Comparison of ENCODE assay signal across 10 cellular contexts in the genomic region with DNA sequence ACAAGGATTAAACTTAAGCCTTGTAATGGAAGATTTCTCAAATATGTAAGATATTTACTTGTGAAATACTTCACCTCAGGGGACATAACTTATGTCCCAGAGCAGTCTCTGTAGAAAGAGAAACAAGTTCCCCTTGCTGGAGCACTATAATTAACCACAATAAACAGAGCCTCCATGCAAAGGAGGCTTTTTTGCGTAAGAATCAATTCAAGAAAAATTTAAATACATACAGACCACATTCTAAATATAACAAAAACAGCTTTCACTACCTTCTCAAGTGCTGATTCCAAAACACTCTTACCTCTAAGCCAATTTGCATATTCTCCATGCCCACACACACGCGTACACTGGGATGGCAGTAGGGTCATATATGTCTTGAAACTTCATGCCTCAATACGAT. TPM values are rescaled to one million over a fixed set of nuclear protein-coding genes. Genes with fewer than 3 reads are reported as not detected.
A peak's percentile ranks its signal among the peaks of the same experiment; 100 is the strongest.
DNase-seq lines count a peak whose midpoint lies in the region; ATAC-seq and TF ChIP-seq lines count a peak whose summit lies in the region.
"Had no signal": no experiment of that assay in that cellular context is flagged by ENCODE, and none has a peak within 500 bp of the region (broad histone marks: within the 10 kb centered on the region; RNA-seq: fewer than 3 reads in every experiment).

No MANE protein-coding gene starts in this region.

- H3K9me3 ChIP-seq in HUES48 (ENCODE audit: control insufficient read depth, insufficient read depth, low read length) (no peaks in the 10 kb centered on the region), mesenchymal stem cell (ENCODE audit: control insufficient read depth, low read length) (peaks cover 10% of the 10 kb centered on the region), GM23248 (ENCODE audit: low read depth) (no peaks in the 10 kb centered on the region)

- H3K27me3 ChIP-seq in HUES48 (ENCODE audit: control insufficient read depth, insufficient read depth, low read length) (no peaks in the 10 kb centered on the region), mesenchymal stem cell (ENCODE audit: control insufficient read depth in 1 of 2, insufficient read depth in 1 of 2, low read length in 2 of 2) (no peaks in the 10 kb centered on the region), GM23248 (replicated peaks; ENCODE audit: insufficient read depth) (no peaks in the 10 kb centered on the region), foreskin keratinocyte (no peaks in the 10 kb centered on the region)

- no peak overlapping the region for H3K18ac ChIP-seq in mesenchymal stem cell (ENCODE audit: low read depth in 1 of 2, low read length in 2 of 2)

- ATAC-seq in GM18870 (IDR thresholded peaks at IDR 0.05; ENCODE audit: unreplicated experiment): peak; percentile 91
- peak; percentile 90 for ATAC-seq in HG02588 (IDR thresholded peaks at IDR 0.05; ENCODE audit: unreplicated experiment)
- ATAC-seq in foreskin keratinocyte: no peak
- ATAC-seq in esophagus mucosa: no peak

- H2AK5ac ChIP-seq in mesenchymal stem cell (ENCODE audit: low read length, severe bottlenecking): no peak overlapping the region

- H3K9ac ChIP-seq in HUES48 (ENCODE audit: low read depth, low read length): no peak overlapping the region
- H3K9ac ChIP-seq in mesenchymal stem cell (ENCODE audit: low read length): no peak overlapping the region
- H3K9ac ChIP-seq in GM23248: no peak overlapping the region

- no peaks in the 10 kb centered on the region for H3K79me1 ChIP-seq in mesenchymal stem cell (replicated peaks; ENCODE audit: low read length, poor library complexity, severe bottlenecking)

- no peaks in the 10 kb centered on the region for H3F3A ChIP-seq in GM23248 (ENCODE audit: insufficient read depth)

- 97% methylated on average over 4 of the region's 4 CpGs for WGBS in mesenchymal stem cell
- WGBS in GM23248 (ENCODE audit: low coverage in 1 of 2, low lambda C conversion rate in 2 of 2, missing lambda C conversion rate in 2 of 2), 2 experiments: 93 to 96% methylated on average over 4 of the region's 4 CpGs

- peaks cover 13% of the 10 kb centered on the region for H3K4me1 ChIP-seq in HUES48 (ENCODE audit: control insufficient read depth, insufficient read depth, low read length)
- H3K4me1 ChIP-seq in mesenchymal stem cell (ENCODE audit: control insufficient read depth, insufficient read depth, low read depth, low read length): no peaks in the 10 kb centered on the region
- no peaks in the 10 kb centered on the region for H3K4me1 ChIP-seq in GM23248 (ENCODE audit: insufficient read depth)
- H3K4me1 ChIP-seq in foreskin keratinocyte: no peaks in the 10 kb centered on the region

- no peak overlapping the region for H2BK120ac ChIP-seq in mesenchymal stem cell (ENCODE audit: low read depth, low read length)

- H4K20me1 ChIP-seq in GM23248 (ENCODE audit: insufficient read depth): no peaks in the 10 kb centered on the region

- in situ Hi-C loops in GM23248 (cut with MboI): no loop called here

- no peak overlapping the region for H2BK5ac ChIP-seq in mesenchymal stem cell (ENCODE audit: low read depth, low read length, poor library complexity, severe bottlenecking)

- no peak overlapping the region for H3K23ac ChIP-seq in mesenchymal stem cell (ENCODE audit: low read length in 2 of 2)

- H4K91ac ChIP-seq in mesenchymal stem cell (ENCODE audit: low read length): no peak overlapping the region

- peak; percentile 41 for DNase-seq in mesenchymal stem cell
- DNase-seq in GM23248: no peak
- no peak for DNase-seq in central memory CD4-positive, alpha-beta T cell
- no peak for DNase-seq in foreskin keratinocyte
- DNase-seq: NCI-H1105 treated with DMSO at 0.1 percent for 48 hours, occipital lobe had no signal

- no peak for TF ChIP-seq CTCF in foreskin keratinocyte (conservative IDR thresholded peaks at IDR 0.05)

- H3K4me3 ChIP-seq in HUES48 (ENCODE audit: low read depth, low read length) (no peak overlapping the region), mesenchymal stem cell (ENCODE audit: insufficient read depth in 1 of 2, low read depth in 1 of 2, low read length in 2 of 2) (no peak overlapping the region), GM23248 (no peak overlapping the region)

- no peak overlapping the region for H4K8ac ChIP-seq in mesenchymal stem cell (ENCODE audit: low read length)

- H3K79me2 ChIP-seq in GM23248 (ENCODE audit: insufficient read depth): no peaks in the 10 kb centered on the region

- H2AFZ ChIP-seq in mesenchymal stem cell (ENCODE audit: low read depth, low read length) (no peak overlapping the region), GM23248 (no peak overlapping the region)

- no peak overlapping the region for H3K4me2 ChIP-seq in mesenchymal stem cell (ENCODE audit: low read length, poor library complexity, severe bottlenecking)
- H3K4me2 ChIP-seq in GM23248 (ENCODE audit: unreplicated experiment): no peak overlapping the region

- H3K36me3 ChIP-seq in HUES48 (ENCODE audit: control insufficient read depth, insufficient read depth, low read length): no peaks in the 10 kb centered on the region
- H3K36me3 ChIP-seq in mesenchymal stem cell (ENCODE audit: control insufficient read depth in 1 of 2, insufficient read depth in 2 of 2, low read depth in 1 of 2, low read length in 2 of 2): peaks cover 11 to 12% of the 10 kb centered on the region in 2 experiments
- H3K36me3 ChIP-seq in GM23248 (ENCODE audit: low read depth): peaks cover 9% of the 10 kb centered on the region

- no peak overlapping the region for H3K14ac ChIP-seq in mesenchymal stem cell (ENCODE audit: low read length in 2 of 2)

- no peak overlapping the region for H3K4ac ChIP-seq in mesenchymal stem cell (ENCODE audit: low read depth in 1 of 2, low read length in 2 of 2)

- H3K27ac ChIP-seq in HUES48 (ENCODE audit: low read depth, low read length): peak overlapping the region; percentile 66
- no peak overlapping the region for H3K27ac ChIP-seq in mesenchymal stem cell (ENCODE audit: low read length, poor library complexity, severe bottlenecking)
- no peak overlapping the region for H3K27ac ChIP-seq in GM23248
- no peak overlapping the region for H3K27ac ChIP-seq in foreskin keratinocyte

- H2BK12ac ChIP-seq in mesenchymal stem cell (ENCODE audit: low read length in 2 of 2): no peak overlapping the region

- no peak overlapping the region for H2BK15ac ChIP-seq in mesenchymal stem cell (ENCODE audit: low read depth, poor library complexity, severe bottlenecking)

- H3K9me2 ChIP-seq in GM23248 (ENCODE audit: insufficient read depth): no peaks in the 10 kb centered on the region

RNA-seq across cellular contexts. Expression of gene CCNB1, which starts 30.7 kb away (rescaled TPM):
- 22.5 TPM for polyA plus RNA-seq in mesenchymal stem cell (2013, experiment 1 of 2)
- 21.7 TPM for polyA plus RNA-seq in mesenchymal stem cell (2013, experiment 2 of 2)
- 66.7 and 73.6 TPM in 2 replicates for total RNA-seq in GM23248 (2014; rRNA removed; shearing (Covaris generic))
- polyA plus RNA-seq in GM23248 (2016; fragmentation: Nextera tagmentation; extraction: Ambion mirVana) (94.3 and 94.6 TPM in 2 replicates), foreskin keratinocyte (187 and 267 TPM in 2 replicates)
- total RNA-seq in foreskin keratinocyte (210 and 276 TPM in 2 replicates), esophagus mucosa (80.3 TPM)

RNA-seq across cellular contexts. Expression of gene SLC30A5, which starts 42.5 kb away (rescaled TPM):
- polyA plus RNA-seq in mesenchymal stem cell (2013, experiment 1 of 2): 37.6 TPM
- 44.7 TPM for polyA plus RNA-seq in mesenchymal stem cell (2013, experiment 2 of 2)
- total RNA-seq in GM23248 (2014; rRNA removed; shearing (Covaris generic)): 66.8 and 69.6 TPM in 2 replicates
- polyA plus RNA-seq in GM23248 (2016; fragmentation: Nextera tagmentation; extraction: Ambion mirVana) (63.2 and 67.1 TPM in 2 replicates), foreskin keratinocyte (21.6 and 30.7 TPM in 2 replicates)
- total RNA-seq in foreskin keratinocyte (44.0 and 49.6 TPM in 2 replicates), esophagus mucosa (26.9 TPM)

RNA-seq across cellular contexts. Expression of gene CENPH, which starts 53.1 kb away (rescaled TPM):
- 3.5 TPM for polyA plus RNA-seq in mesenchymal stem cell (2013, experiment 1 of 2)
- 4.0 TPM for polyA plus RNA-seq in mesenchymal stem cell (2013, experiment 2 of 2)
- 14.7 and 16.7 TPM in 2 replicates for total RNA-seq in GM23248 (2014; rRNA removed; shearing (Covaris generic))
- polyA plus RNA-seq in GM23248 (2016; fragmentation: Nextera tagmentation; extraction: Ambion mirVana) (11.0 and 12.5 TPM in 2 replicates), foreskin keratinocyte (32.7 and 45.1 TPM in 2 replicates)
- total RNA-seq in foreskin keratinocyte (33.6 and 37.9 TPM in 2 replicates), esophagus mucosa (9.8 TPM)

Comparison
In these comparisons a context has a peak if more than half of its experiments do, and no peak if none do; other contexts are left out.
1. ATAC-seq: peak in GM18870 (single experiment) and HG02588 (single experiment); none in foreskin keratinocyte (single experiment) and esophagus mucosa (single experiment).